ENCODE assay signal across 8 cellular contexts in genomic region chr12:96047151-96047620, GRCh38. TPM values are rescaled to one million over a fixed set of nuclear protein-coding genes. Genes with fewer than 3 reads are reported as not detected.
A peak's percentile ranks its signal among the peaks of the same experiment; 100 is the strongest.
DNase-seq lines count a peak whose midpoint lies in the region; ATAC-seq and TF ChIP-seq lines count a peak whose summit lies in the region.

No MANE protein-coding gene starts in this region.

- peak overlapping the region; percentile 21; the same call in 1 of the 2 replicates for H3K9ac ChIP-seq in MM.1S (ENCODE audit: low read length)

- H3K4me1 ChIP-seq in MM.1S (ENCODE audit: low read length) = peaks cover 25% of the 10 kb centered on the region

- peak overlapping the region; percentile 61 for H2AFZ ChIP-seq in MM.1S (ENCODE audit: low read length)

- peak overlapping the region; percentile 68 for H3K4me2 ChIP-seq in MM.1S (ENCODE audit: low read depth, low read length)

- H3K4me3 ChIP-seq in MM.1S (ENCODE audit: low read length) = peak overlapping the region; percentile 5; the same call in 1 of the 2 replicates

- no peaks in the 10 kb centered on the region for H3K79me2 ChIP-seq in MM.1S (ENCODE audit: low read length)

- peak overlapping the region; percentile 72 for H3K27ac ChIP-seq in MM.1S (ENCODE audit: low read length)

- no peaks in the 10 kb centered on the region for H4K20me1 ChIP-seq in MM.1S (ENCODE audit: insufficient read depth, low read length)

- no peaks in the 10 kb centered on the region for H3K36me3 ChIP-seq in MM.1S (replicated peaks; ENCODE audit: insufficient read depth, low read length)

- peaks cover 0 to 2% (median 0%) of the 10 kb centered on the region in 7 donors for H3K9me3 Mint-ChIP-seq in CD14-positive monocyte
- no peaks in the 10 kb centered on the region for H3K9me3 Mint-ChIP-seq in immature natural killer cell

- H3K9me3 ChIP-seq in MM.1S (replicated peaks; ENCODE audit: insufficient read depth, low read length) = no peaks in the 10 kb centered on the region

- H3K4me1 Mint-ChIP-seq in CD14-positive monocyte = peaks cover 77% of the 10 kb centered on the region
- H3K4me1 Mint-ChIP-seq in immature natural killer cell = peaks cover 47 to 55% of the 10 kb centered on the region in 2 donors

- H3K27me3 ChIP-seq in MM.1S (replicated peaks; ENCODE audit: insufficient read depth, low read length) = no peaks in the 10 kb centered on the region

- H3K27me3 Mint-ChIP-seq in CD14-positive monocyte (ENCODE audit: low read depth in 3 of 3) (peaks cover 0 to 3% (median 2%) of the 10 kb centered on the region in 3 donors), immature natural killer cell (ENCODE audit: low read depth in 3 of 3) (peaks cover 0 to 4% (median 0%) of the 10 kb centered on the region in 3 donors)

- no peaks in the 10 kb centered on the region for H3K9me2 ChIP-seq in MM.1S (replicated peaks; ENCODE audit: insufficient read depth, low read length)

- peaks cover 7% of the 10 kb centered on the region for H3F3A ChIP-seq in MM.1S (ENCODE audit: insufficient read depth, low read length)

- H3K36me3 Mint-ChIP-seq in CD14-positive monocyte (peaks cover 0 to 4% of the 10 kb centered on the region in 2 donors), immature natural killer cell (peaks cover 0 to 3% (median 0%) of the 10 kb centered on the region in 3 donors)

- DNase-seq in CD14-positive monocyte (ENCODE audit: low spot score) = no peak
- DNase-seq in MM.1S = no peak
- no peak for DNase-seq in immature natural killer cell
- no peak for DNase-seq in ureter (ENCODE audit: low spot score)
- DNase-seq in DMS153 treated with DMSO at 0.1 percent for 48 hours (lab: John Stamatoyannopoulos, UW; ENCODE audit: unreplicated experiment) = no peak
- DNase-seq in CD1c-positive myeloid dendritic cell (ENCODE audit: extremely low spot score) = no peak

- intact Hi-C loops in CD14-positive monocyte (cut with micrococcal nuclease) = loop anchor here (1.0 to 10.0 kb wide), 2 partner anchors 8 to 358 kb away; partner anchors contain the start of gene CDK17 (in 1 of the 2)

- peak overlapping the region; percentile 7 to 78 for H3K4me3 Mint-ChIP-seq in CD14-positive monocyte
- H3K4me3 Mint-ChIP-seq in immature natural killer cell = peak overlapping the region in 2 of 5 donors; percentile 22

- peak overlapping the region; percentile 88 to 99 (median 97) for H3K27ac Mint-ChIP-seq in CD14-positive monocyte
- H3K27ac Mint-ChIP-seq in immature natural killer cell = peak overlapping the region; percentile 60 to 85 (median 80)

- TF ChIP-seq CTCF in CD14-positive monocyte (IDR thresholded peaks at IDR 0.05) = no peak
- TF ChIP-seq CTCF in MM.1S (IDR thresholded peaks at IDR 0.05; ENCODE audit: low read length) = no peak

- ATAC-seq in GM21390 (IDR thresholded peaks at IDR 0.05; ENCODE audit: unreplicated experiment) (peak; percentile 27), HG03469 (IDR thresholded peaks at IDR 0.05; ENCODE audit: unreplicated experiment) (no peak)

RNA-seq across cellular contexts. Expression of gene LTA4H, which starts 11.8 kb away (rescaled TPM):
- polyA plus RNA-seq in CD14-positive monocyte (100 to 1,000 TPM; 647 to 963 TPM), immature natural killer cell (10 to 100 TPM; 65.9 to 78.1 (median 67.2) TPM)
- 64.0 TPM for total RNA-seq in ureter

RNA-seq across cellular contexts. Expression of gene HAL, which starts 51.0 kb away (rescaled TPM):
- polyA plus RNA-seq in CD14-positive monocyte (10 to 100 TPM; 28.0 to 29.2 TPM), immature natural killer cell (under 1 TPM in 2 of 3 donors, not detected in 1; 0.21 to 0.34 TPM)
- 1.8 TPM for total RNA-seq in ureter

Comparison
In these comparisons a context has a peak if more than half of its experiments do, and no peak if none do; other contexts are left out.
1. RNA of gene LTA4H, which starts 11.8 kb away (polyA plus RNA-seq): 647 to 963 TPM in CD14-positive monocyte; 65.9 to 78.1 TPM in immature natural killer cell; every median in the first group is over 4 times any median in the second.
2. RNA of gene HAL, which starts 51.0 kb away (polyA plus RNA-seq): 28.0 to 29.2 TPM in CD14-positive monocyte; 0.21 to 0.34 TPM in immature natural killer cell; every median in the first group is over 10 times any median in the second.